Comparison of ENCODE assay signal across 15 cellular contexts in the genomic region with DNA sequence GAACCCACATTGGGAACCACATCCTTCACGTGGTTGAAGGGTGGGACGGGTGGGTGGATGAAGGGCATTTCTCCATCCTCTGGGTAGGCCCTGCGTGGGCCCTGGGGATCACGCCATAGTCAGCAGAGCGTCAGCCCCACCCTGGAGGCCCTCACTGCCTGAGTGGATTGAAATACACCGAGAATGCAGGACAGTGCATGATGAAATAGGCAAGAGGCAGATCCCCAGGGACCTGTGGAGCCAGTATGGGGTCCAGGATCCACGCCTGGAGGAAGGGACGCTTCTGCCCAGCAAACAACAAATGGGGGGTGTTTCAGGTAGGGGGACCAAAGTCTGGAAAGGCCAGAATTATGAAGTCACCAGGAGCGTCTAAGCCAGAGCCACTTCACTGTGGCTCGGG.
"Had no signal": no experiment of that assay in that cellular context is flagged by ENCODE, and none has a peak within 500 bp of the region (broad histone marks: within the 10 kb centered on the region; RNA-seq: fewer than 3 reads in every experiment).

No MANE protein-coding gene starts in this region.

- ATAC-seq: esophagus mucosa; left colon; naive thymus-derived CD4-positive, alpha-beta T cell had no signal

- DNase-seq: effector memory CD4-positive, alpha-beta T cell; heart left ventricle; hippocampal formation; left colon; mesendoderm; naive thymus-derived CD4-positive, alpha-beta T cell; nephron progenitor cell; stimulated activated CD4-positive, alpha-beta T cell treated with anti-CD3 and anti-CD28 coated beads, Interleukin-12 subunit alpha, Interleukin-12 subunit beta, amount 100 ng/mL, for 4 hours; stimulated activated naive CD4-positive, alpha-beta T cell; stomach; substantia nigra; uterus had no signal

- H3K36me3 Mint-ChIP-seq: naive thymus-derived CD4-positive, alpha-beta T cell had no signal

- H3K4me1 ChIP-seq: heart left ventricle, stomach, uterus had no signal

- H3K4me3 Mint-ChIP-seq: naive thymus-derived CD4-positive, alpha-beta T cell; nephron progenitor cell; type B pancreatic cell had no signal

- H3K27me3 Mint-ChIP-seq: type B pancreatic cell had no signal

- H3K27ac Mint-ChIP-seq: naive thymus-derived CD4-positive, alpha-beta T cell; nephron progenitor cell; type B pancreatic cell had no signal

- H3K4me3 ChIP-seq: heart left ventricle, skin epidermis, stomach, uterus had no signal

- H3K27me3 ChIP-seq: heart left ventricle, stomach, uterus had no signal

- H3K9me3 ChIP-seq: stomach, uterus had no signal

- H3K4me1 Mint-ChIP-seq: nephron progenitor cell had no signal

- H3K27ac ChIP-seq: heart left ventricle, skin epidermis, stomach, uterus had no signal

- H3K36me3 ChIP-seq: uterus had no signal
